15 cellular contexts compared by ENCODE assay signal in the genomic region with DNA sequence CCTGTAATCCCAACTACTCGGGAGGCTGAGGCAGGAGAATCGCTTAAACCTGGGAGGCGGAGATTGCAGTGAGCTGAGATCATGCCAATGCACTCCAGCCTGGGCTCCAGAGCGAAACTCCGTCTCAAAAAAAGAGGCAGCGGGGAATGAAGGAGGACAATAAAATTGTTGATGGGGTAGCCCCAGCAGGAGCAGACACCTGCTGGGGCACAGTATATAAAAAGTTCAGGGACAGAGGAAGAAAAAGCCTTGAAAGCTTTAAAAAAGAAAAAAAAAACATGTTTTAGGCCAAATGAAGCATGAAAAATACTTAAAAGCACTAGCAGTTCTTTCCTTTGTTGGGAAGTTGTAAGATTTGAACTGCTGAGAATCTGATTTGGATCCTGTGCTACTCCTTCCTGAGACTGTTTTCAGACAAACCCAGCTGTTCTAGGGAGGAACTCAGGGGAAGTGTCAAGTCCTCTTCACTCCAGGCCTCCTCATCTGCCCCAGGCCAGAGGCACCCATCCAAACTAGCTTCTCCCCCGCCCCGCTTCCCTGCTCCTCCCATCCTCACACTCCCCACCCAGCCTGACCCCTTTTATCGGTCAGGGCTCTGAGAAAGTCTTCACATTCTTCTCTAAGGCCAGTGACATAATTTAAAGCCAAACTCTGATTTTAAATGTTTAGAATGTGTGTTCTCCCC. TPM values are rescaled to one million over a fixed set of nuclear protein-coding genes. Genes with fewer than 3 reads are reported as not detected.
A peak's percentile ranks its signal among the peaks of the same experiment; 100 is the strongest.
DNase-seq lines count a peak whose midpoint lies in the region; ATAC-seq, FAIRE-seq and TF ChIP-seq lines count a peak whose summit lies in the region.
"Had no signal": no experiment of that assay in that cellular context is flagged by ENCODE, and none has a peak within 500 bp of the region (broad histone marks: within the 10 kb centered on the region; RNA-seq: fewer than 3 reads in every experiment).

No MANE protein-coding gene starts in this region.

- H3K4me1 Mint-ChIP-seq in nephron progenitor cell, result peaks cover 84% of the 10 kb centered on the region
- H3K4me1 Mint-ChIP-seq in activated T-helper 2 cell treated with anti-CD3 and anti-CD28 coated beads, Interferon-gamma antibody, Interleukin-2, Interleukin-4, amounts not matched to agents 10 μg/mL and 5 μg/mL and 100 μg/mL, durations not matched to agents 14 hours and 24 hours and 36 hours (ENCODE audit: low read depth), result peaks cover 16% of the 10 kb centered on the region

- BruUV-seq in HepG2 (replicated peaks; lab: Mats Ljungman, UMichigan), result no TSS peak

- H3K27ac Mint-ChIP-seq in nephron progenitor cell, result peak overlapping the region; percentile 96
- H3K27ac Mint-ChIP-seq in activated T-helper 2 cell treated with anti-CD3 and anti-CD28 coated beads, Interferon-gamma antibody, Interleukin-2, Interleukin-4, amounts not matched to agents 10 μg/mL and 5 μg/mL and 100 μg/mL, durations not matched to agents 14 hours and 24 hours and 36 hours, result no peak overlapping the region

- no peaks in the 10 kb centered on the region for H4K20me1 ChIP-seq in HepG2 (ENCODE audit: insufficient read depth, low read length)

- TF ChIP-seq RAD21 in liver (IDR thresholded peaks at IDR 0.05) (no peak), HepG2 (CRISPR knock-in tag; IDR thresholded peaks at IDR 0.05) (no peak)

- no peak for FAIRE-seq in HepG2 (lab: Jason Lieb, UNC)
- FAIRE-seq: A549, colon, GM12878 had no signal

- POLR2A ChIA-PET in HepG2 (lab: Yijun Ruan, JAX), result no interaction called here

- ATAC-seq in HepG2 (no peak), GM21576 (IDR thresholded peaks at IDR 0.05; ENCODE audit: unreplicated experiment) (no peak), GM21367 (IDR thresholded peaks at IDR 0.05; ENCODE audit: unreplicated experiment) (no peak)
- ATAC-seq: A549, T-helper 17 cell had no signal

- WGBS in liver, result 90% methylated on average over 9 of the region's 9 CpGs
- WGBS in HepG2 (ENCODE audit: low lambda C conversion rate), result 58% methylated on average over 9 of the region's 9 CpGs

- CTCF ChIA-PET in HepG2 (lab: Yijun Ruan, JAX; ENCODE audit: low intra/inter-chr PET ratio, low total read pairs), result no interaction called here

- H3K27me3 ChIP-seq in liver (ENCODE audit: control insufficient read depth in 4 of 4, insufficient read depth in 4 of 4, low read length in 3 of 4), result peaks cover 0 to 4% (median 2%) of the 10 kb centered on the region in 4 donors
- peaks cover 7 to 70% of the 10 kb centered on the region in 2 experiments for H3K27me3 ChIP-seq in HepG2 (ENCODE audit: control insufficient read depth in 1 of 2, insufficient read depth in 2 of 2, low read length in 2 of 2)
- H3K27me3 ChIP-seq in cardiac muscle cell, result no peaks in the 10 kb centered on the region

- H3K27me3 Mint-ChIP-seq in nephron progenitor cell (ENCODE audit: low read depth, poor library complexity), result no peaks in the 10 kb centered on the region
- peaks cover 66% of the 10 kb centered on the region for H3K27me3 Mint-ChIP-seq in activated T-helper 2 cell treated with anti-CD3 and anti-CD28 coated beads, Interferon-gamma antibody, Interleukin-2, Interleukin-4, amounts not matched to agents 10 μg/mL and 5 μg/mL and 100 μg/mL, durations not matched to agents 14 hours and 24 hours and 36 hours (ENCODE audit: low read depth)

- no peaks in the 10 kb centered on the region for H3K36me3 Mint-ChIP-seq in nephron progenitor cell (ENCODE audit: low read depth)
- H3K36me3 Mint-ChIP-seq in activated T-helper 2 cell treated with anti-CD3 and anti-CD28 coated beads, Interferon-gamma antibody, Interleukin-2, Interleukin-4, amounts not matched to agents 10 μg/mL and 5 μg/mL and 100 μg/mL, durations not matched to agents 14 hours and 24 hours and 36 hours (ENCODE audit: low read depth), result no peaks in the 10 kb centered on the region
- H3K36me3 Mint-ChIP-seq: CD8-positive, alpha-beta memory T cell had no signal

- H3K27ac ChIP-seq in liver (ENCODE audit: low read depth in 1 of 2, low read length in 2 of 2), result no peak overlapping the region
- H3K27ac ChIP-seq in HepG2 (ENCODE audit: extremely low read length, insufficient read depth, low read length), result no peak overlapping the region
- peak overlapping the region; percentile 31 for H3K27ac ChIP-seq in cardiac muscle cell
- H3K27ac ChIP-seq: A549 had no signal

- H3K9me3 Mint-ChIP-seq in nephron progenitor cell, result no peaks in the 10 kb centered on the region
- H3K9me3 Mint-ChIP-seq in activated T-helper 2 cell treated with anti-CD3 and anti-CD28 coated beads, Interferon-gamma antibody, Interleukin-2, Interleukin-4, amounts not matched to agents 10 μg/mL and 5 μg/mL and 100 μg/mL, durations not matched to agents 14 hours and 24 hours and 36 hours, result no peaks in the 10 kb centered on the region

- no peak for TF ChIP-seq EP300 in HepG2 (IDR thresholded peaks at IDR 0.05; ENCODE audit: low read depth in 2 of 2, low read length in 2 of 2)
- TF ChIP-seq EP300 in HepG2 (CRISPR knock-in tag; IDR thresholded peaks at IDR 0.05; ENCODE audit: borderline replicate concordance), result no peak

- H3K9ac ChIP-seq in liver (ENCODE audit: low read depth in 1 of 2, low read length in 2 of 2) (no peak overlapping the region), HepG2 (ENCODE audit: insufficient read depth, low read depth, low read length) (no peak overlapping the region)

- DNase-seq in HepG2 (ENCODE audit: low spot score) (no peak), cardiac muscle cell (ENCODE audit: low read depth in 1 of 2, low spot score in 1 of 2) (no peak), nephron progenitor cell (no peak)
- DNase-seq in activated CD4-positive, alpha-beta T cell treated with anti-CD3 and anti-CD28 coated beads for 48 hours, result no peak
- no peak for DNase-seq in activated T-helper 2 cell treated with anti-CD3 and anti-CD28 coated beads, Interferon-gamma antibody, Interleukin-2, Interleukin-4, amounts not matched to agents 10 μg/mL and 5 μg/mL and 100 μg/mL, durations not matched to agents 14 hours and 24 hours and 36 hours (ENCODE audit: low spot score)
- DNase-seq: CD8-positive, alpha-beta memory T cell; EL; NCI-H526; T-helper 17 cell had no signal

- peak overlapping the region; percentile 74 for H3K4me3 Mint-ChIP-seq in nephron progenitor cell
- no peak overlapping the region for H3K4me3 Mint-ChIP-seq in activated T-helper 2 cell treated with anti-CD3 and anti-CD28 coated beads, Interferon-gamma antibody, Interleukin-2, Interleukin-4, amounts not matched to agents 10 μg/mL and 5 μg/mL and 100 μg/mL, durations not matched to agents 14 hours and 24 hours and 36 hours (ENCODE audit: low read depth)
- H3K4me3 Mint-ChIP-seq: T-helper 17 cell had no signal

- no peak overlapping the region for H2AFZ ChIP-seq in HepG2 (ENCODE audit: low read length)

- no peaks in the 10 kb centered on the region for H3K79me2 ChIP-seq in HepG2 (ENCODE audit: insufficient read depth, low read length)

- intact Hi-C loops in HepG2 (cut with micrococcal nuclease; ENCODE audit: unreplicated experiment), result no loop called here
- intact Hi-C loops in activated T-helper 2 cell treated with anti-CD3 and anti-CD28 coated beads, Interferon-gamma antibody, Interleukin-2, Interleukin-4, amounts not matched to agents 10 μg/mL and 5 μg/mL and 100 μg/mL, durations not matched to agents 14 hours and 24 hours and 36 hours (cut with micrococcal nuclease), result no loop called here

- no peak overlapping the region for H3K4me2 ChIP-seq in HepG2 (ENCODE audit: low read depth, low read length)
- H3K4me2 ChIP-seq: A549 had no signal

- in situ Hi-C loops in HepG2 (cut with HindIII; ENCODE audit: extremely low pct_ligation_motif_present, low pct_unique_long_range_greater_than_20kb), result no loop called here

- H3K36me3 ChIP-seq in liver (ENCODE audit: control insufficient read depth in 4 of 4, insufficient read depth in 3 of 4, low read depth in 1 of 4, low read length in 3 of 4) (no peaks in the 10 kb centered on the region), HepG2 (replicated peaks in 1 of 2; ENCODE audit: control insufficient read depth in 1 of 2, insufficient read depth in 2 of 2, low read length in 2 of 2) (no peaks in the 10 kb centered on the region), cardiac muscle cell (no peaks in the 10 kb centered on the region)

- H3K9me3 ChIP-seq in liver (ENCODE audit: control insufficient read depth in 4 of 4, low read length in 3 of 4), result no peaks in the 10 kb centered on the region
- no peaks in the 10 kb centered on the region for H3K9me3 ChIP-seq in HepG2 (ENCODE audit: low read length)
- no peaks in the 10 kb centered on the region for H3K9me3 ChIP-seq in cardiac muscle cell (ENCODE audit: low read depth)
- H3K9me3 ChIP-seq: A549 had no signal

- TF ChIP-seq CTCF in liver (IDR thresholded peaks at IDR 0.05; ENCODE audit: low read depth, low read length, missing input control), result no peak
- no peak for TF ChIP-seq CTCF in HepG2 (CRISPR knock-in tag; IDR thresholded peaks at IDR 0.05)
- no peak for TF ChIP-seq CTCF in cardiac muscle cell (IDR thresholded peaks at IDR 0.05; ENCODE audit: low read depth, low read length)
- TF ChIP-seq CTCF in nephron progenitor cell (IDR thresholded peaks at IDR 0.05), result no peak

- H3K4me1 ChIP-seq in liver (ENCODE audit: control insufficient read depth in 4 of 4, insufficient read depth in 4 of 4, low read length in 3 of 4), result peaks cover 5 to 13% (median 9%) of the 10 kb centered on the region in 4 donors
- H3K4me1 ChIP-seq in HepG2 (ENCODE audit: insufficient read depth, low read length), result peaks cover 8% of the 10 kb centered on the region
- H3K4me1 ChIP-seq in cardiac muscle cell (ENCODE audit: low read depth), result peaks cover 71% of the 10 kb centered on the region
- H3K4me1 ChIP-seq: A549 had no signal

- no peak for TF ChIP-seq POLR2A in HepG2 (IDR thresholded peaks at IDR 0.05; ENCODE audit: insufficient read depth in 1 of 2, low read depth in 2 of 2, low read length in 2 of 2)

- no peak overlapping the region for H3K4me3 ChIP-seq in liver (ENCODE audit: low read depth in 1 of 3, low read length in 3 of 3)
- no peak overlapping the region for H3K4me3 ChIP-seq in HepG2 (replicated peaks in 1 of 3; ENCODE audit: insufficient read depth in 1 of 3, low read depth in 2 of 3, low read length in 3 of 3)
- H3K4me3 ChIP-seq in cardiac muscle cell, result no peak overlapping the region
- H3K4me3 ChIP-seq: A549, GM12878 had no signal

RNA-seq across cellular contexts. Expression of a gene that starts 5.0 kb away (rescaled TPM):
- total RNA-seq in liver, result under 1 TPM; 0.47 to 0.67 TPM
- polyA plus RNA-seq in liver, result under 1 TPM; 0.09 to 0.18 TPM
- 0.20 and 0.31 TPM in 2 replicates for total RNA-seq in HepG2 (2016; rRNA removed; fragmentation: Illumina TruSeq; extraction: Trizol)
- 0.09 TPM in 1 of 2 replicates, not detected in the other for total RNA-seq in HepG2 (2016; cell fraction: cytosol; rRNA removed; fragmentation: Illumina TruSeq; extraction: Trizol; ENCODE audit: low read depth)
- total RNA-seq in HepG2 (2016; cell fraction: insoluble cytoplasmic fraction; rRNA removed; fragmentation: Illumina TruSeq; extraction: Trizol), result 0.28 and 0.34 TPM in 2 replicates
- 0.46 and 0.83 TPM in 2 replicates for total RNA-seq in HepG2 (2016; cell fraction: membrane; rRNA removed; fragmentation: Illumina TruSeq; extraction: Trizol)
- total RNA-seq in HepG2 (2016; cell fraction: nucleus; rRNA removed; fragmentation: Illumina TruSeq; extraction: Trizol), result 0.28 and 0.43 TPM in 2 replicates
- 0.28 and 0.37 TPM in 2 replicates for polyA plus RNA-seq in HepG2 (2011; rRNA removed)
- polyA plus RNA-seq in HepG2 (2011; cell fraction: cytosol; rRNA removed), result 0.25 and 0.26 TPM in 2 replicates
- 0.43 and 0.73 TPM in 2 replicates for polyA plus RNA-seq in HepG2 (2011; cell fraction: nucleus; rRNA removed)
- 0.11 and 0.15 TPM in 2 replicates for polyA plus RNA-seq in HepG2 (2012)
- polyA plus RNA-seq in HepG2 (2016; cell fraction: cytosol; fragmentation: Illumina TruSeq; extraction: Trizol; ENCODE audit: low read depth), result 0.03 and 0.24 TPM in 2 replicates
- 0.09 TPM in 2 replicates for polyA plus RNA-seq in HepG2 (2016; cell fraction: insoluble cytoplasmic fraction; fragmentation: Illumina TruSeq; extraction: Trizol; ENCODE audit: low read depth)
- polyA plus RNA-seq in HepG2 (2016; cell fraction: membrane; fragmentation: Illumina TruSeq; extraction: Trizol; ENCODE audit: low read depth), result 0.06 and 0.22 TPM in 2 replicates
- 0.15 and 0.28 TPM in 2 replicates for polyA plus RNA-seq in HepG2 (2016; cell fraction: nucleus; fragmentation: Illumina TruSeq; extraction: Trizol; ENCODE audit: insufficient read depth, low read depth)
- 0.30 and 1.4 TPM in 2 replicates for polyA minus RNA-seq in HepG2 (2011; rRNA and poly(A)+ RNA removed; ENCODE audit: low replicate concordance)
- polyA minus RNA-seq in HepG2 (2011; cell fraction: cytosol; rRNA and poly(A)+ RNA removed), result 0.26 and 0.59 TPM in 2 replicates
- 0.13 and 0.37 TPM in 2 replicates for polyA minus RNA-seq in HepG2 (2011; cell fraction: nucleus; rRNA and poly(A)+ RNA removed)
- 23.1 and 110 TPM in 2 replicates for total RNA-seq in cardiac muscle cell
- 7.4 and 26.5 TPM in 2 replicates for polyA plus RNA-seq in cardiac muscle cell
- 0.07 and 0.09 TPM in 2 replicates for total RNA-seq in activated T-helper 2 cell treated with anti-CD3 and anti-CD28 coated beads, Interferon-gamma antibody, Interleukin-2, Interleukin-4, amounts not matched to agents 10 μg/mL and 5 μg/mL and 100 μg/mL, durations not matched to agents 14 hours and 24 hours and 36 hours
- total RNA-seq: T-helper 17 cell had no signal
- polyA plus RNA-seq: CD8-positive, alpha-beta memory T cell had no signal

RNA-seq across cellular contexts. Expression of a gene that starts 39.6 kb away (rescaled TPM):
- total RNA-seq in liver (under 1 TPM; 0.17 to 0.33 TPM), HepG2 (2016; rRNA removed; fragmentation: Illumina TruSeq; extraction: Trizol) (0.75 and 0.97 TPM in 2 replicates), cardiac muscle cell (2.5 and 6.4 TPM in 2 replicates)
- polyA plus RNA-seq in liver (under 1 TPM; 0.35 to 0.52 TPM), HepG2 (2011; rRNA removed) (0.57 and 0.94 TPM in 2 replicates), cardiac muscle cell (7.0 and 12.2 TPM in 2 replicates)
- total RNA-seq in HepG2 (2016; cell fraction: cytosol; rRNA removed; fragmentation: Illumina TruSeq; extraction: Trizol; ENCODE audit: low read depth), result 0.26 and 0.51 TPM in 2 replicates
- total RNA-seq in HepG2 (2016; cell fraction: insoluble cytoplasmic fraction; rRNA removed; fragmentation: Illumina TruSeq; extraction: Trizol), result 0.49 and 0.84 TPM in 2 replicates
- 0.56 and 1.2 TPM in 2 replicates for total RNA-seq in HepG2 (2016; cell fraction: membrane; rRNA removed; fragmentation: Illumina TruSeq; extraction: Trizol)
- total RNA-seq in HepG2 (2016; cell fraction: nucleus; rRNA removed; fragmentation: Illumina TruSeq; extraction: Trizol), result 1.0 TPM in 1 of 2 replicates, not detected in the other
- polyA plus RNA-seq in HepG2 (2011; cell fraction: cytosol; rRNA removed), result 0.48 and 0.79 TPM in 2 replicates
- 0.58 and 0.87 TPM in 2 replicates for polyA plus RNA-seq in HepG2 (2011; cell fraction: nucleus; rRNA removed)
- 0.71 and 0.84 TPM in 2 replicates for polyA plus RNA-seq in HepG2 (2012)
- 0.51 and 0.66 TPM in 2 replicates for polyA plus RNA-seq in HepG2 (2016; cell fraction: cytosol; fragmentation: Illumina TruSeq; extraction: Trizol; ENCODE audit: low read depth)
- polyA plus RNA-seq in HepG2 (2016; cell fraction: insoluble cytoplasmic fraction; fragmentation: Illumina TruSeq; extraction: Trizol; ENCODE audit: low read depth), result 0.93 and 1.2 TPM in 2 replicates
- polyA plus RNA-seq in HepG2 (2016; cell fraction: membrane; fragmentation: Illumina TruSeq; extraction: Trizol; ENCODE audit: low read depth), result 0.40 and 0.78 TPM in 2 replicates
- polyA plus RNA-seq in HepG2 (2016; cell fraction: nucleus; fragmentation: Illumina TruSeq; extraction: Trizol; ENCODE audit: insufficient read depth, low read depth), result 1.1 and 1.6 TPM in 2 replicates
- 0.61 TPM in 1 of 2 replicates, not detected in the other for polyA minus RNA-seq in HepG2 (2011; rRNA and poly(A)+ RNA removed; ENCODE audit: low replicate concordance)
- polyA minus RNA-seq in HepG2 (2011; cell fraction: cytosol; rRNA and poly(A)+ RNA removed), result not detected in 2 replicates
- polyA minus RNA-seq in HepG2 (2011; cell fraction: nucleus; rRNA and poly(A)+ RNA removed), result not detected in 2 replicates
- 0.30 and 0.43 TPM in 2 replicates for total RNA-seq in activated T-helper 2 cell treated with anti-CD3 and anti-CD28 coated beads, Interferon-gamma antibody, Interleukin-2, Interleukin-4, amounts not matched to agents 10 μg/mL and 5 μg/mL and 100 μg/mL, durations not matched to agents 14 hours and 24 hours and 36 hours
- polyA plus RNA-seq: CD8-positive, alpha-beta memory T cell had no signal

Comparison
In these comparisons a context has a peak if more than half of its experiments do, and no peak if none do; other contexts are left out.
1. RNA of a gene that starts 5.0 kb away (total RNA-seq): 23.1 to 110 TPM in cardiac muscle cell; 0.47 to 0.67 TPM in liver, 0.09 to 0.83 TPM in HepG2 and 0.07 to 0.09 TPM in activated T-helper 2 cell treated with anti-CD3 and anti-CD28 coated beads, Interferon-gamma antibody, Interleukin-2, Interleukin-4, amounts not matched to agents 10 μg/mL and 5 μg/mL and 100 μg/mL, durations not matched to agents 14 hours and 24 hours and 36 hours; every median in the first group is over 10 times any median in the second.